8 cellular contexts compared by ENCODE assay signal in the genomic region with DNA sequence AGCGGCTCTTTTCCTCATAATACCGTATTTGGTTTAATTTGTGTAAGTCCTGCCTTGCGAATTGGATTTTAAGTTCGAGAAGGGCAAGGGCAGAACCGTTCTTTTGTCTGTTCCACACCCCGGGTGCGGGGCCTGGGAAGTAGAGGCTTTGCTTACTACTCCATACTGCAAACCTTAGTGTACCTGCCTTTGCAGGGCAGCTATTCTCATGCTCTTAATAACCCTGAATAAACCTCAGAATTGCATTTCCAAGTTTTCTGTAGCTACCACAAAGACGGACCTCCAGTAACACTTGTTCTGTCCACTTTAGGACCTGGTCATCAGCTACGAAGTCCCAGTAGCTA. TPM values are rescaled to one million over a fixed set of nuclear protein-coding genes. Genes with fewer than 3 reads are reported as not detected.
DNase-seq lines count a peak whose midpoint lies in the region; ATAC-seq and TF ChIP-seq lines count a peak whose summit lies in the region.

No MANE protein-coding gene starts in this region.

- TF ChIP-seq CTCF in heart left ventricle (IDR thresholded peaks at IDR 0.05) (no peak), psoas muscle (IDR thresholded peaks at IDR 0.05) (no peak)

- TF ChIP-seq POLR2A in heart left ventricle (IDR thresholded peaks at IDR 0.05) = no peak

- H3K27ac ChIP-seq in heart left ventricle (peak overlapping the region; percentile 94 to 100 (median 100)), psoas muscle (peak overlapping the region; percentile 100)

- H3K4me3 ChIP-seq in heart left ventricle = peak overlapping the region; percentile 88 to 100 (median 96)
- peak overlapping the region; percentile 97 for H3K4me3 ChIP-seq in psoas muscle

- peaks cover 18 to 34% of the 10 kb centered on the region in 2 donors for H3K36me3 Mint-ChIP-seq in activated T-cell treated with anti-CD3 and anti-CD28 coated beads, Interleukin-2, amount 50 U/mL, for 72 hours (ENCODE audit: insufficient read depth in 2 of 2)

- H3K4me1 ChIP-seq in heart left ventricle (peaks cover 5 to 42% (median 34%) of the 10 kb centered on the region in 12 donors), psoas muscle (peaks cover 35% of the 10 kb centered on the region)

- no peaks in the 10 kb centered on the region for H3K27me3 ChIP-seq in heart left ventricle
- no peaks in the 10 kb centered on the region for H3K27me3 ChIP-seq in psoas muscle (ENCODE audit: insufficient read depth in 3 of 3, low read length in 2 of 3)

- ATAC-seq in activated T-cell treated with anti-CD3 and anti-CD28 coated beads, Interleukin-2, amount 50 U/mL, for 72 hours (replicated peaks in 1 of 2) = no peak
- no peak for ATAC-seq in heart left ventricle
- ATAC-seq in psoas muscle = peak in 1 of 4 donors; percentile 9
- ATAC-seq in esophagus mucosa = no peak
- ATAC-seq in HG03442 (IDR thresholded peaks at IDR 0.05; ENCODE audit: unreplicated experiment) = no peak

- H3K9me3 Mint-ChIP-seq in activated T-cell treated with anti-CD3 and anti-CD28 coated beads, Interleukin-2, amount 50 U/mL, for 72 hours = no peaks in the 10 kb centered on the region

- peaks cover 48% of the 10 kb centered on the region for H3K4me1 Mint-ChIP-seq in activated T-cell treated with anti-CD3 and anti-CD28 coated beads, Interleukin-2, amount 50 U/mL, for 72 hours (ENCODE audit: low read depth)

- intact Hi-C loops in heart left ventricle (cut with DNase I) = loop anchor here (2.0 to 10.0 kb wide), 7 partner anchors 30 to 410 kb away; partner anchors contain the start of genes COX20 (in 5 of the 10), ADSS2 (in 1 of the 10) and DESI2 (in 1 of the 10)
- intact Hi-C loops in psoas muscle (cut with DNase I) = loop anchor here (2.0 kb wide), 3 partner anchors 54 to 178 kb away; no protein-coding TSS in a partner anchor

- DNase-seq in DMS53 treated with DMSO at 0.1 percent for 48 hours (lab: John Stamatoyannopoulos, UW; ENCODE audit: unreplicated experiment) (peak; percentile 51), NCI-H1105 (lab: John Stamatoyannopoulos, UW) (peak; percentile 11), heart left ventricle (peak in 4 of 5 donors; percentile 27 to 49 (median 38)), psoas muscle (no peak), inferior parietal cortex (ENCODE audit: extremely low spot score) (no peak)
- DNase-seq in activated T-cell treated with anti-CD3 and anti-CD28 coated beads, Interleukin-2, amount 50 U/mL, for 72 hours = peak; percentile 25 to 41

- no peaks in the 10 kb centered on the region for H3K27me3 Mint-ChIP-seq in activated T-cell treated with anti-CD3 and anti-CD28 coated beads, Interleukin-2, amount 50 U/mL, for 72 hours (ENCODE audit: low read depth)

- H3K27ac Mint-ChIP-seq in activated T-cell treated with anti-CD3 and anti-CD28 coated beads, Interleukin-2, amount 50 U/mL, for 72 hours = peak overlapping the region; percentile 97

- peak overlapping the region; percentile 98 for H3K4me3 Mint-ChIP-seq in activated T-cell treated with anti-CD3 and anti-CD28 coated beads, Interleukin-2, amount 50 U/mL, for 72 hours

- H3K36me3 ChIP-seq in heart left ventricle = peaks cover 0 to 22% (median 17%) of the 10 kb centered on the region in 9 donors
- H3K36me3 ChIP-seq in psoas muscle (ENCODE audit: insufficient read depth in 1 of 2, low read depth in 1 of 2) = peaks cover 1 to 25% of the 10 kb centered on the region in 2 donors

- H3K9me3 ChIP-seq in heart left ventricle = no peaks in the 10 kb centered on the region
- H3K9me3 ChIP-seq in psoas muscle = no peaks in the 10 kb centered on the region

- WGBS in heart left ventricle, 4 donors = 12 to 17% (median 15%) methylated on average over 9 of the region's 9 CpGs
- WGBS in psoas muscle, 3 donors = 3 to 6% (median 4%) methylated on average over 9 of the region's 9 CpGs

RNA-seq across cellular contexts. Expression of gene HNRNPU, which starts 0.7 kb away (rescaled TPM):
- total RNA-seq in activated T-cell treated with anti-CD3 and anti-CD28 coated beads, Interleukin-2, amount 50 U/mL, for 72 hours = 100 to 1,000 TPM; 310 to 319 TPM
- total RNA-seq in heart left ventricle (100 to 1,000 TPM; 138 to 218 (median 169) TPM), psoas muscle (100 to 1,000 TPM; 163 to 262 (median 202) TPM), esophagus mucosa (164 TPM)
- polyA plus RNA-seq in heart left ventricle (100 to 1,000 TPM in 1 of 2 donors, 10 to 100 TPM in 1; 85.6 to 118 TPM), psoas muscle (100 to 1,000 TPM; 110 to 186 (median 139) TPM)

RNA-seq across cellular contexts. Expression of gene COX20, which starts 29.5 kb away (rescaled TPM):
- total RNA-seq in activated T-cell treated with anti-CD3 and anti-CD28 coated beads, Interleukin-2, amount 50 U/mL, for 72 hours = 10 to 100 TPM in 1 of 2 donors, 1 to 10 TPM in 1; 9.8 to 12.1 TPM
- total RNA-seq in heart left ventricle (10 to 100 TPM; 43.5 to 77.4 (median 59.8) TPM), psoas muscle (10 to 100 TPM; 22.6 to 35.8 (median 33.4) TPM), esophagus mucosa (17.4 TPM)
- polyA plus RNA-seq in heart left ventricle (100 to 1,000 TPM in 1 of 2 donors, 10 to 100 TPM in 1; 58.3 to 122 TPM), psoas muscle (10 to 100 TPM; 53.3 to 76.8 (median 53.5) TPM)

Comparison
In these comparisons a context has a peak if more than half of its experiments do, and no peak if none do; other contexts are left out.
1. DNase-seq: peak in DMS53 treated with DMSO at 0.1 percent for 48 hours (single experiment), NCI-H1105 (single experiment), activated T-cell treated with anti-CD3 and anti-CD28 coated beads, Interleukin-2, amount 50 U/mL, for 72 hours (2 of 2) and heart left ventricle (4 of 5); none in psoas muscle (0 of 2) and inferior parietal cortex (single experiment).